8 cellular contexts compared by ENCODE assay signal in the genomic region with DNA sequence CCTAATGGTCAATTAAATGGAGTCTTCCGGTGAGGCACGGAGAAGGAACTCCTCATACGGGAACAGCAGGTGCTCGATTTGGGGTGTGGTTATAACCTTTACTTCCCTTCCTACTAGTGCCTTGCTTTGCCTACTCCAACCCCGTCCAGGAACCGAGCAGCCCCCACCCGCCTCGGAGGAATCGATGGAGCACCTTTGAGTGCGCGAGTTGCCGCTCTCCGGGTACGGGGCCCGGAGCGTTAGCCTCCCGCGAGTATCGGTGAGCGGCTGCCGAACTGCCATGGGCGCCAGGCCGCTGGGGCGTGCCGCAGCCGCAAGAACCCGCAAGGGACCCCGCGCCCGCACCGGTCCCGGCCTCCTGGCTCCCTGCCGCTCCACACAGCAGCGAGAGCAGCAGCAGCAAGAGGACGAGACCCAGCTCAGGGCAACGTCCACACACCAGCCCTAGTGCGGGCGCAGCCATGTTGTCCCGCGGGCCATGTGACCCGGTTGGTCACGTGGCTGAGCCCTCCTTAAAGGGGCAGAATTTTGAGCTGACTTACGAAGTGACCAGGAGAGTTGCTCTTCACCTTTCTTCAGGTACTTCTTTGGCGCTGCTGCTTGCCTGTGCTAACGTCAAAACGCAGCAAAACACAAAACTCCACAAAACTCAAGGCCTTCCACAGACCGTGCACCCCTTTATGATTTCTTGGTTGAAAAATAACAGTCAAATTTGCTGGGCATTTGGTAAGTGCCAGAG. TPM values are rescaled to one million over a fixed set of nuclear protein-coding genes. Genes with fewer than 3 reads are reported as not detected.
A peak's percentile ranks its signal among the peaks of the same experiment; 100 is the strongest.
DNase-seq lines count a peak whose midpoint lies in the region; ATAC-seq lines count a peak whose summit lies in the region.

Gene SUMF1, minus strand, starts transcription at position 487 of the 739 bp plus-strand sequence. Its CDS starts 24 bp downstream, at position 463.

- H4K20me1 ChIP-seq in BLaER1 = no peaks in the 10 kb centered on the region

- no peaks in the 10 kb centered on the region for H3K9me3 ChIP-seq in BLaER1

- H3K36me3 ChIP-seq in BLaER1 = no peaks in the 10 kb centered on the region

- ATAC-seq in GM19043 (IDR thresholded peaks at IDR 0.05; ENCODE audit: low read depth, unreplicated experiment) (peak; percentile 99), HG03354 (IDR thresholded peaks at IDR 0.05; ENCODE audit: poor library complexity, severe bottlenecking, unreplicated experiment) (peak; percentile 100)

- no peaks in the 10 kb centered on the region for H3K27me3 ChIP-seq in BLaER1

- peaks cover 15% of the 10 kb centered on the region for H3K4me1 ChIP-seq in BLaER1

- H3K27ac ChIP-seq in BLaER1 = peak within 1 kb of the TSS; percentile 85

- H3K4me3 ChIP-seq in BLaER1 = peak within 1 kb of the TSS; percentile 88

- H3K4me2 ChIP-seq in BLaER1 = peak within 1 kb of the TSS; percentile 81

- peak; percentile 79 for DNase-seq in NCI-H748 (lab: John Stamatoyannopoulos, UW; ENCODE audit: unreplicated experiment)
- peak; percentile 87 for DNase-seq in activated CD8-positive, alpha-beta memory T cell treated with anti-CD3 and anti-CD28 coated beads for 24 hours
- peak; percentile 60 for DNase-seq in effector CD8-positive, alpha-beta T cell (lab: John Stamatoyannopoulos, UW)
- peak; percentile 78 to 79 for DNase-seq in lung microvascular endothelial cell (ENCODE audit: low read depth in 2 of 2)
- peak; percentile 54 to 72 (median 62) for DNase-seq in stimulated activated CD4-positive, alpha-beta T cell treated with anti-CD3 and anti-CD28 coated beads, TNF-alpha, amount 100 ng/mL, for 24 hours (ENCODE audit: low read depth in 3 of 3)

- peak within 1 kb of the TSS; percentile 88 for H3K9ac ChIP-seq in BLaER1

RNA-seq across cellular contexts. Expression of gene SUMF1, which starts in this region (rescaled TPM):
- 41.0 and 42.5 TPM in 2 replicates for total RNA-seq in lung microvascular endothelial cell

Comparison
In these comparisons a context has a peak if more than half of its experiments do, and no peak if none do; other contexts are left out.
1. Peak in every context shown above with its lines: DNase-seq, ATAC-seq, H3K4me3 ChIP-seq and H3K27ac ChIP-seq.